11 cellular contexts compared by ENCODE assay signal in genomic region chr10:69474688-69475432, GRCh38. TPM values are rescaled to one million over a fixed set of nuclear protein-coding genes. Genes with fewer than 3 reads are reported as not detected.
A peak's percentile ranks its signal among the peaks of the same experiment; 100 is the strongest.
DNase-seq lines count a peak whose midpoint lies in the region; ATAC-seq and TF ChIP-seq lines count a peak whose summit lies in the region.
"Had no signal": no experiment of that assay in that cellular context is flagged by ENCODE, and none has a peak within 500 bp of the region (broad histone marks: within the 10 kb centered on the region; RNA-seq: fewer than 3 reads in every experiment).

No MANE protein-coding gene starts in this region.

- H3K4ac ChIP-seq in trophoblast cell (ENCODE audit: low read depth, low read length) = no peak overlapping the region

- H3K79me2 ChIP-seq in trophoblast cell (ENCODE audit: control insufficient read depth, insufficient read depth, low read length, poor library complexity) = no peaks in the 10 kb centered on the region
- H3K79me2 ChIP-seq in MM.1S (ENCODE audit: low read length) = no peaks in the 10 kb centered on the region

- H3K36me3 ChIP-seq in SJCRH30 (no peaks in the 10 kb centered on the region), trophoblast cell (ENCODE audit: control insufficient read depth in 1 of 2, insufficient read depth in 2 of 2, low read length in 2 of 2) (no peaks in the 10 kb centered on the region), MM.1S (replicated peaks; ENCODE audit: insufficient read depth, low read length) (no peaks in the 10 kb centered on the region)

- H2AFZ ChIP-seq in trophoblast cell (ENCODE audit: insufficient read depth, low read length, poor library complexity) (no peak overlapping the region), MM.1S (ENCODE audit: low read length) (no peak overlapping the region)

- H2AK5ac ChIP-seq in trophoblast cell (ENCODE audit: low read length) = no peak overlapping the region

- peak overlapping the region; percentile 12 for H2BK120ac ChIP-seq in trophoblast cell (ENCODE audit: insufficient read depth, low read length, poor library complexity)

- H3K27me3 ChIP-seq in SJCRH30 = no peaks in the 10 kb centered on the region
- no peaks in the 10 kb centered on the region for H3K27me3 ChIP-seq in trophoblast cell (ENCODE audit: insufficient read depth, low read length)
- peaks cover 22% of the 10 kb centered on the region for H3K27me3 ChIP-seq in MM.1S (replicated peaks; ENCODE audit: insufficient read depth, low read length)

- DNase-seq in AG09309 (ENCODE audit: low read depth) = peak; percentile 72
- DNase-seq in SJCRH30 = peak in 1 of 2 experiments; percentile 27
- DNase-seq in fibroblast of peridontal ligament (ENCODE audit: extremely low read depth) = peak; percentile 76
- DNase-seq in trophoblast cell = no peak
- DNase-seq in activated naive CD4-positive, alpha-beta T cell treated with anti-CD3 and anti-CD28 coated beads, Interleukin-2, amount 50 U/mL, for 16 hours = no peak
- DNase-seq in MM.1S = no peak
- DNase-seq: CD4-positive, CD25-positive, alpha-beta regulatory T cell; natural killer cell; NCI-H774 had no signal

- H3K9ac ChIP-seq in trophoblast cell (ENCODE audit: low read length) (no peak overlapping the region), MM.1S (ENCODE audit: low read length) (no peak overlapping the region)

- no peak overlapping the region for H3K4me3 ChIP-seq in AG09309 (ENCODE audit: control insufficient read depth, low read depth, low read length)
- H3K4me3 ChIP-seq in SJCRH30 = no peak overlapping the region
- H3K4me3 ChIP-seq in trophoblast cell (ENCODE audit: low read depth, low read length) = no peak overlapping the region
- no peak overlapping the region for H3K4me3 ChIP-seq in MM.1S (ENCODE audit: low read length)

- no peaks in the 10 kb centered on the region for H4K20me1 ChIP-seq in MM.1S (ENCODE audit: insufficient read depth, low read length)

- no peak overlapping the region for H3K18ac ChIP-seq in trophoblast cell (ENCODE audit: low read length)

- H3K23ac ChIP-seq in trophoblast cell (ENCODE audit: low read length) = no peak overlapping the region

- H4K91ac ChIP-seq in trophoblast cell (ENCODE audit: low read depth, low read length) = no peak overlapping the region

- no peak overlapping the region for H2BK12ac ChIP-seq in trophoblast cell (ENCODE audit: low read length)

- peaks cover 33% of the 10 kb centered on the region for H3K4me1 ChIP-seq in SJCRH30
- H3K4me1 ChIP-seq in trophoblast cell (ENCODE audit: control insufficient read depth in 1 of 2, insufficient read depth in 2 of 2, low read length in 2 of 2) = peaks cover 6 to 26% of the 10 kb centered on the region in 2 experiments
- H3K4me1 ChIP-seq in MM.1S (ENCODE audit: low read length) = no peaks in the 10 kb centered on the region

- H4K12ac ChIP-seq in trophoblast cell (ENCODE audit: low read depth, low read length) = no peak overlapping the region

- peak overlapping the region; percentile 20; the same call in 1 of the 2 replicates for H3K27ac ChIP-seq in SJCRH30
- peak overlapping the region; percentile 4 for H3K27ac ChIP-seq in trophoblast cell (ENCODE audit: low read depth, low read length)
- H3K27ac ChIP-seq in MM.1S (ENCODE audit: low read length) = no peak overlapping the region

- H3K9me2 ChIP-seq in MM.1S (replicated peaks; ENCODE audit: insufficient read depth, low read length) = no peaks in the 10 kb centered on the region

- H3K4me2 ChIP-seq in trophoblast cell (ENCODE audit: low read length) = no peak overlapping the region
- no peak overlapping the region for H3K4me2 ChIP-seq in MM.1S (ENCODE audit: low read depth, low read length)

- H4K8ac ChIP-seq in trophoblast cell (ENCODE audit: low read depth, low read length) = no peak overlapping the region

- no peak overlapping the region for H2BK5ac ChIP-seq in trophoblast cell (ENCODE audit: low read depth, low read length, poor library complexity)

- ATAC-seq in GM18498 (IDR thresholded peaks at IDR 0.05; ENCODE audit: unreplicated experiment) (no peak), HG02763 (IDR thresholded peaks at IDR 0.05; ENCODE audit: unreplicated experiment) (no peak)
- ATAC-seq: natural killer cell had no signal

- H3F3A ChIP-seq in MM.1S (ENCODE audit: insufficient read depth, low read length) = no peaks in the 10 kb centered on the region

- WGBS in trophoblast cell (ENCODE audit: extremely low coverage, insufficient coverage, insufficient read length) = no CpG with 5 or more reads among the region's 9 CpGs

- H3K79me1 ChIP-seq in trophoblast cell (ENCODE audit: low read length) = no peaks in the 10 kb centered on the region

- no peak overlapping the region for H3K14ac ChIP-seq in trophoblast cell (ENCODE audit: low read length)

- H3K9me3 ChIP-seq in SJCRH30 (replicated peaks) (no peaks in the 10 kb centered on the region), trophoblast cell (ENCODE audit: insufficient read depth, low read depth, low read length) (peaks cover 2% of the 10 kb centered on the region), MM.1S (replicated peaks; ENCODE audit: insufficient read depth, low read length) (no peaks in the 10 kb centered on the region)

- TF ChIP-seq CTCF in AG09309 (IDR thresholded peaks at IDR 0.05; ENCODE audit: control insufficient read depth, insufficient read depth, low read depth, low read length, missing control alignments) = no peak
- no peak for TF ChIP-seq CTCF in MM.1S (IDR thresholded peaks at IDR 0.05; ENCODE audit: low read length)

RNA-seq across cellular contexts. Expression of gene TSPAN15, which starts 23.6 kb away (rescaled TPM):
- total RNA-seq in SJCRH30 (2014; rRNA removed; shearing (Covaris generic)) = 12.2 and 13.5 TPM in 2 replicates
- 19.1 and 19.5 TPM in 2 replicates for polyA plus RNA-seq in trophoblast cell (2013)

RNA-seq across cellular contexts. Expression of gene TACR2, which starts 58.1 kb away (rescaled TPM):
- total RNA-seq in SJCRH30 (2014; rRNA removed; shearing (Covaris generic)) = 0.04 TPM in 1 of 2 replicates, not detected in the other
- polyA plus RNA-seq in trophoblast cell (2013) = 0.07 and 0.10 TPM in 2 replicates
- total RNA-seq: CD4-positive, CD25-positive, alpha-beta regulatory T cell; natural killer cell had no signal

Comparison
In these comparisons a context has a peak if more than half of its experiments do, and no peak if none do; other contexts are left out.
1. DNase-seq: peak in AG09309 (single experiment) and fibroblast of peridontal ligament (single experiment); none in trophoblast cell (0 of 2), activated naive CD4-positive, alpha-beta T cell treated with anti-CD3 and anti-CD28 coated beads, Interleukin-2, amount 50 U/mL, for 16 hours (single experiment) and MM.1S (single experiment).